ENCODE assay signal across 11 cellular contexts in the genomic region with DNA sequence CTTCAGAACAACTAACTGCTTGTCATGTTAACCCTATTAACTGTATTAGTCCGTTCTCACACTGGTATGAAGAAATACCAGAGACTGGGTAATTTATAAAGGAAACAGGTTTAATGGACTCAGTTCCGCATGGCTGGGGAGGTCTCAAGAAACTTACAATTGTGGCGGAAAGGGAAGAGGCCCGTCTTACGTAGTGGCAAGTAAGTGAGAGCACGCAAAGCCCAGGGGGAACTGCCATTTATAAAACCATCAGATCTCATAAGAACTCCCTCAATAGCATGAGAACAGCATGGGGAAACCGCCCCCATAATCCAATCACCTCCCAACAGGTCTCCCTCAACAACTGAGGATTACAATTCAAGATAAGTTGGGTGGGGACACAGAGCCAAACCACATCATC. TPM values are rescaled to one million over a fixed set of nuclear protein-coding genes. Genes with fewer than 3 reads are reported as not detected.
DNase-seq lines count a peak whose midpoint lies in the region; ATAC-seq, FAIRE-seq and TF ChIP-seq lines count a peak whose summit lies in the region.
"Had no signal": no experiment of that assay in that cellular context is flagged by ENCODE, and none has a peak within 500 bp of the region (broad histone marks: within the 10 kb centered on the region; RNA-seq: fewer than 3 reads in every experiment).

No MANE protein-coding gene starts in this region.

- H3K27ac Mint-ChIP-seq in activated naive CD8-positive, alpha-beta T cell treated with anti-CD3 and anti-CD28 coated beads for 36 hours = peak overlapping the region; percentile 65
- H3K27ac Mint-ChIP-seq: activated naive CD8-positive, alpha-beta T cell treated with anti-CD3 and anti-CD28 coated beads, Interleukin-2, amount 10 ng/mL, durations not matched to agents 7 days and 5 days had no signal

- H3K9me3 ChIP-seq in A673 (ENCODE audit: low read depth, low read length, poor library complexity, severe bottlenecking) = no peaks in the 10 kb centered on the region
- no peaks in the 10 kb centered on the region for H3K9me3 ChIP-seq in kidney (ENCODE audit: control insufficient read depth in 1 of 2, low read length in 2 of 2)

- H3K4me1 ChIP-seq in A673 (ENCODE audit: insufficient read depth, low read length, poor library complexity, severe bottlenecking) (peaks cover 14% of the 10 kb centered on the region), kidney (ENCODE audit: control insufficient read depth in 1 of 2, insufficient read depth in 1 of 2, low read depth in 1 of 2, low read length in 2 of 2) (no peaks in the 10 kb centered on the region)

- no peak overlapping the region for H3K27ac ChIP-seq in A673 (ENCODE audit: low read depth, low read length, poor library complexity, severe bottlenecking)
- peak overlapping the region in 1 of 2 donors; percentile 51 for H3K27ac ChIP-seq in kidney (ENCODE audit: low read depth in 2 of 2, low read length in 2 of 2)
- H3K27ac ChIP-seq: VCaP had no signal

- H3K27me3 ChIP-seq in A673 (replicated peaks; ENCODE audit: insufficient read depth, low read depth, low read length, poor library complexity) = peaks cover 10% of the 10 kb centered on the region

- H3K4me1 Mint-ChIP-seq in activated naive CD8-positive, alpha-beta T cell treated with anti-CD3 and anti-CD28 coated beads for 36 hours = peaks cover 11% of the 10 kb centered on the region

- H3K4me3 ChIP-seq in A673 (ENCODE audit: low read depth, low read length, poor library complexity, severe bottlenecking) (no peak overlapping the region), kidney (ENCODE audit: low read length in 2 of 2) (no peak overlapping the region)

- no peak for TF ChIP-seq CTCF in A673 (conservative IDR thresholded peaks at IDR 0.05; ENCODE audit: low read depth, low read length)
- no peak for TF ChIP-seq CTCF in kidney (IDR thresholded peaks at IDR 0.05; ENCODE audit: borderline replicate concordance, extremely low read depth, insufficient read depth)

- H3K9ac ChIP-seq in kidney (ENCODE audit: low read length in 2 of 2) = no peak overlapping the region

- no peak overlapping the region for H3K4me3 Mint-ChIP-seq in activated naive CD8-positive, alpha-beta T cell treated with anti-CD3 and anti-CD28 coated beads for 36 hours
- H3K4me3 Mint-ChIP-seq: activated naive CD8-positive, alpha-beta T cell treated with anti-CD3 and anti-CD28 coated beads, Interleukin-2, amount 10 ng/mL, durations not matched to agents 7 days and 5 days had no signal

- ATAC-seq in GM18868 (IDR thresholded peaks at IDR 0.05; ENCODE audit: unreplicated experiment) (peak; percentile 81), HG03135 (IDR thresholded peaks at IDR 0.05; ENCODE audit: unreplicated experiment) (peak; percentile 51), HG03457 (IDR thresholded peaks at IDR 0.05; ENCODE audit: unreplicated experiment) (no peak), HG03442 (IDR thresholded peaks at IDR 0.05; ENCODE audit: unreplicated experiment) (no peak)

- intact Hi-C loops in A673 (cut with micrococcal nuclease; ENCODE audit: unreplicated experiment) (no loop called here), kidney (cut with DNase I) (no loop called here)

- H3K9me3 Mint-ChIP-seq in activated naive CD8-positive, alpha-beta T cell treated with anti-CD3 and anti-CD28 coated beads for 36 hours = no peaks in the 10 kb centered on the region
- H3K9me3 Mint-ChIP-seq: activated naive CD8-positive, alpha-beta T cell treated with anti-CD3 and anti-CD28 coated beads, Interleukin-2, amount 10 ng/mL, durations not matched to agents 7 days and 5 days had no signal

- BruUV-seq in A673 (replicated peaks; lab: Mats Ljungman, UMichigan) = no TSS peak

- CTCF ChIA-PET in A673 (lab: Charles Lee) = no interaction called here

- POLR2A ChIA-PET in A673 (lab: Charles Lee; ENCODE audit: low non-redundant PET) = no interaction called here

- peaks cover 33% of the 10 kb centered on the region for H3K36me3 Mint-ChIP-seq in activated naive CD8-positive, alpha-beta T cell treated with anti-CD3 and anti-CD28 coated beads for 36 hours

- DNase-seq in A673 (ENCODE audit: low spot score) = peak; percentile 97
- no peak for DNase-seq in activated naive CD8-positive, alpha-beta T cell treated with anti-CD3 and anti-CD28 coated beads for 36 hours
- no peak for DNase-seq in NCI-H748 (lab: John Stamatoyannopoulos, UW; ENCODE audit: unreplicated experiment)
- DNase-seq in kidney = no peak
- DNase-seq: activated naive CD8-positive, alpha-beta T cell treated with anti-CD3 and anti-CD28 coated beads, Interleukin-2, amount 10 ng/mL, durations not matched to agents 7 days and 5 days; MM.1S had no signal

- FAIRE-seq in kidney (lab: Jason Lieb, UNC) = no peak

- no peaks in the 10 kb centered on the region for H3K27me3 Mint-ChIP-seq in activated naive CD8-positive, alpha-beta T cell treated with anti-CD3 and anti-CD28 coated beads for 36 hours
- H3K27me3 Mint-ChIP-seq: activated naive CD8-positive, alpha-beta T cell treated with anti-CD3 and anti-CD28 coated beads, Interleukin-2, amount 10 ng/mL, durations not matched to agents 7 days and 5 days had no signal

- H3K36me3 ChIP-seq in A673 (ENCODE audit: insufficient read depth, low read length, poor library complexity, severe bottlenecking) (no peaks in the 10 kb centered on the region), kidney (ENCODE audit: control insufficient read depth in 1 of 2, insufficient read depth in 2 of 2, low read length in 2 of 2) (peaks cover 0 to 7% of the 10 kb centered on the region in 2 donors)

RNA-seq across cellular contexts. Expression of gene PHF11, which starts 34.7 kb away (rescaled TPM):
- total RNA-seq in A673 (2021) (16.0 and 17.0 TPM in 2 replicates), kidney (57.0 TPM)
- 10 to 100 TPM; 53.6 to 61.5 TPM for total RNA-seq in activated naive CD8-positive, alpha-beta T cell treated with anti-CD3 and anti-CD28 coated beads for 36 hours
- polyA plus RNA-seq in kidney (ENCODE audit: insufficient read depth, low read depth, low replicate concordance) = 50.3 TPM

RNA-seq across cellular contexts. Expression of gene RCBTB1, which starts 54.9 kb away (rescaled TPM):
- 12.7 and 18.4 TPM in 2 replicates for total RNA-seq in A673 (2021)
- 10 to 100 TPM; 13.2 to 14.6 TPM for total RNA-seq in activated naive CD8-positive, alpha-beta T cell treated with anti-CD3 and anti-CD28 coated beads for 36 hours
- 18.9 TPM for total RNA-seq in kidney
- polyA plus RNA-seq in kidney (ENCODE audit: insufficient read depth, low read depth, low replicate concordance) = 14.8 TPM

Comparison
In these comparisons a context has a peak if more than half of its experiments do, and no peak if none do; other contexts are left out.
1. ATAC-seq: peak in GM18868 (single experiment) and HG03135 (single experiment); none in HG03457 (single experiment) and HG03442 (single experiment).